ENCODE assay signal across 17 cellular contexts in the genomic region with DNA sequence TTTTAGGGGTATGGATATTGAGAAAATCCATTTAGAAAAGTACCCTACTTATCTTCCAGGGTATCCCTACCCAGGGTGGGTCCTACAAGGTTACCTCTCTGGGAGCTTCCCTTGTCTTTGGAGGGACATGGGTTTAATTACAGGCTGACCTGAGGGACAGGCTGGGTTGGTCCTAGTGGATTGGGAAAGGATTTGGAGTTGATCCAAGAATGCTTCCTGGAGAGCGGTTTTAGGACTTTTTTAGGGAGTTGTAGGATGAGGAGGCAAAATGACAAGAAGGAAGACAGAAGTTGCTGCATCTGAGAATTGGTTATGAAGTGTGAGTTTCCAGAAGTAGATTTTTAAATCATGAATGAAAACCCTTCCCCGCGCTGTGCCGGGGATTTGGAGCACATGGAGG.
A peak's percentile ranks its signal among the peaks of the same experiment; 100 is the strongest.
DNase-seq lines count a peak whose midpoint lies in the region; ATAC-seq and TF ChIP-seq lines count a peak whose summit lies in the region.
"Had no signal": no experiment of that assay in that cellular context is flagged by ENCODE, and none has a peak within 500 bp of the region (broad histone marks: within the 10 kb centered on the region; RNA-seq: fewer than 3 reads in every experiment).

No MANE protein-coding gene starts in this region.

- no peaks in the 10 kb centered on the region for H3K27me3 ChIP-seq in BLaER1 treated with 17β-estradiol and CSF1 and Interleukin-3, amounts not matched to agents 10 nM and 100 nM
- H3K27me3 ChIP-seq in CD8-positive, alpha-beta memory T cell (ENCODE audit: insufficient read depth, low read length, poor library complexity, severe bottlenecking): no peaks in the 10 kb centered on the region
- H3K27me3 ChIP-seq in adrenal gland: no peaks in the 10 kb centered on the region

- H3K36me3 Mint-ChIP-seq in CD8-positive, alpha-beta memory T cell: peaks cover 0 to 46% (median 14%) of the 10 kb centered on the region in 3 donors
- H3K36me3 Mint-ChIP-seq in activated naive CD8-positive, alpha-beta T cell treated with anti-CD3 and anti-CD28 coated beads for 36 hours: peaks cover 30% of the 10 kb centered on the region

- peak overlapping the region in 5 of 8 donors; percentile 7 to 80 (median 67) for H3K27ac Mint-ChIP-seq in CD8-positive, alpha-beta memory T cell
- peak overlapping the region; percentile 55 for H3K27ac Mint-ChIP-seq in activated naive CD8-positive, alpha-beta T cell treated with anti-CD3 and anti-CD28 coated beads for 36 hours

- no peak for ATAC-seq in HG03097 (IDR thresholded peaks at IDR 0.05; ENCODE audit: low FRiP score, unreplicated experiment)
- ATAC-seq: K562, Panc1, Right ventricle myocardium inferior had no signal

- H3K4me3 Mint-ChIP-seq in CD8-positive, alpha-beta memory T cell: no peak overlapping the region
- H3K4me3 Mint-ChIP-seq in activated naive CD8-positive, alpha-beta T cell treated with anti-CD3 and anti-CD28 coated beads for 36 hours: no peak overlapping the region

- TF ChIP-seq POLR2A in adrenal gland (IDR thresholded peaks at IDR 0.05): no peak

- H3K4me1 Mint-ChIP-seq in CD8-positive, alpha-beta memory T cell: peaks cover 5 to 19% (median 15%) of the 10 kb centered on the region in 3 donors
- H3K4me1 Mint-ChIP-seq in activated naive CD8-positive, alpha-beta T cell treated with anti-CD3 and anti-CD28 coated beads for 36 hours: peaks cover 53% of the 10 kb centered on the region

- H3K4me1 ChIP-seq in BLaER1 treated with 17β-estradiol and CSF1 and Interleukin-3, amounts not matched to agents 10 nM and 100 nM: peaks cover 98 to 100% (median 100%) of the 10 kb centered on the region in 10 experiments
- no peaks in the 10 kb centered on the region for H3K4me1 ChIP-seq in CD8-positive, alpha-beta memory T cell (ENCODE audit: insufficient read depth, low read length)
- H3K4me1 ChIP-seq in adrenal gland (replicated peaks in 1 of 2): peaks cover 0 to 16% of the 10 kb centered on the region in 2 donors
- H3K4me1 ChIP-seq: HAP-1 had no signal

- CTCF ChIA-PET in CD8-positive, alpha-beta memory T cell (lab: Charles Lee): interaction anchor here (0.8 to 1.1 kb wide), 2 partner anchors 141 to 147 kb away, joined by 3 read pairs; no protein-coding TSS in a partner anchor

- DNase-seq in CD8-positive, alpha-beta memory T cell: no peak
- no peak for DNase-seq in activated naive CD8-positive, alpha-beta T cell treated with anti-CD3 and anti-CD28 coated beads for 36 hours
- DNase-seq in fibroblast of villous mesenchyme (ENCODE audit: low read depth) (peak; percentile 49), SHP77 (lab: John Stamatoyannopoulos, UW) (no peak), adrenal gland (no peak)
- DNase-seq: AML-193, DMS 273 treated with DMSO at 0.1 percent for 48 hours, NCI-H1105, NCI-H1694 treated with DMSO at 0.1 percent for 48 hours, NCI-H345, SK-N-SH had no signal

- H3K4me3 ChIP-seq in BLaER1 treated with 17β-estradiol and CSF1 and Interleukin-3, amounts not matched to agents 10 nM and 100 nM: no peak overlapping the region
- no peak overlapping the region for H3K4me3 ChIP-seq in CD8-positive, alpha-beta memory T cell (ENCODE audit: low read length)
- H3K4me3 ChIP-seq in fibroblast of villous mesenchyme (ENCODE audit: low read depth, low read length) (no peak overlapping the region), adrenal gland (no peak overlapping the region)
- H3K4me3 ChIP-seq: HAP-1, K562 had no signal

- POLR2A ChIA-PET in CD8-positive, alpha-beta memory T cell (lab: Charles Lee): no interaction called here

- peaks cover 0 to 3% of the 10 kb centered on the region in 2 donors for H3K27me3 Mint-ChIP-seq in CD8-positive, alpha-beta memory T cell
- H3K27me3 Mint-ChIP-seq in activated naive CD8-positive, alpha-beta T cell treated with anti-CD3 and anti-CD28 coated beads for 36 hours: no peaks in the 10 kb centered on the region

- intact Hi-C loops in adrenal gland (cut with DNase I): no loop called here

- H3K36me3 ChIP-seq in BLaER1 treated with 17β-estradiol and CSF1 and Interleukin-3, amounts not matched to agents 10 nM and 100 nM: peaks cover 35 to 99% (median 67%) of the 10 kb centered on the region in 11 experiments
- no peaks in the 10 kb centered on the region for H3K36me3 ChIP-seq in CD8-positive, alpha-beta memory T cell (ENCODE audit: insufficient read depth, low read length)
- no peaks in the 10 kb centered on the region for H3K36me3 ChIP-seq in adrenal gland (replicated peaks in 1 of 2)
- H3K36me3 ChIP-seq: HAP-1 had no signal

- WGBS in adrenal gland, 4 donors: 86 to 94% (median 88%) methylated on average over 4 of the region's 4 CpGs

- H3K4me2 ChIP-seq in BLaER1 treated with 17β-estradiol and CSF1 and Interleukin-3, amounts not matched to agents 10 nM and 100 nM: peak overlapping the region; percentile 40 to 86 (median 74); a peak in 21 of 22 replicates
- H3K4me2 ChIP-seq: SK-N-SH had no signal

- no peak for TF ChIP-seq CTCF in fibroblast of villous mesenchyme (IDR thresholded peaks at IDR 0.05; ENCODE audit: insufficient read depth, low read depth, low read length)
- TF ChIP-seq CTCF in adrenal gland (IDR thresholded peaks at IDR 0.05): no peak

- H3K9me3 ChIP-seq in BLaER1 treated with 17β-estradiol and CSF1 and Interleukin-3, amounts not matched to agents 10 nM and 100 nM (replicated peaks in 1 of 11): no peaks in the 10 kb centered on the region
- no peaks in the 10 kb centered on the region for H3K9me3 ChIP-seq in CD8-positive, alpha-beta memory T cell (ENCODE audit: low read length)
- no peaks in the 10 kb centered on the region for H3K9me3 ChIP-seq in adrenal gland (replicated peaks in 1 of 3)
- H3K9me3 ChIP-seq: HAP-1, SK-N-SH had no signal

- H3K9me3 Mint-ChIP-seq in CD8-positive, alpha-beta memory T cell: no peaks in the 10 kb centered on the region
- peaks cover 7% of the 10 kb centered on the region for H3K9me3 Mint-ChIP-seq in activated naive CD8-positive, alpha-beta T cell treated with anti-CD3 and anti-CD28 coated beads for 36 hours

- H3K9ac ChIP-seq in BLaER1 treated with 17β-estradiol and CSF1 and Interleukin-3, amounts not matched to agents 10 nM and 100 nM: peak overlapping the region in 4 of 11 experiments; percentile 14 to 42 (median 26); a peak in 5 of 22 replicates
- H3K9ac ChIP-seq: SK-N-SH had no signal

- peak overlapping the region in 7 of 11 experiments; percentile 1 to 59 (median 20); a peak in 9 of 22 replicates for H3K27ac ChIP-seq in BLaER1 treated with 17β-estradiol and CSF1 and Interleukin-3, amounts not matched to agents 10 nM and 100 nM
- H3K27ac ChIP-seq in CD8-positive, alpha-beta memory T cell (ENCODE audit: low read depth, low read length): no peak overlapping the region
- H3K27ac ChIP-seq in adrenal gland: no peak overlapping the region

- peaks cover 42 to 93% (median 84%) of the 10 kb centered on the region in 11 experiments for H4K20me1 ChIP-seq in BLaER1 treated with 17β-estradiol and CSF1 and Interleukin-3, amounts not matched to agents 10 nM and 100 nM

Comparison
In these comparisons a context has a peak if more than half of its experiments do, and no peak if none do; other contexts are left out.
1. H3K27ac ChIP-seq: peak in BLaER1 treated with 17β-estradiol and CSF1 and Interleukin-3, amounts not matched to agents 10 nM and 100 nM (7 of 11); none in CD8-positive, alpha-beta memory T cell (single experiment) and adrenal gland (0 of 5).